ENCODE assay signal across 28 cellular contexts in genomic region chr2:239234826-239235175, GRCh38.
DNase-seq lines count a peak whose midpoint lies in the region; ATAC-seq, FAIRE-seq and TF ChIP-seq lines count a peak whose summit lies in the region.
"Had no signal": no experiment of that assay in that cellular context is flagged by ENCODE, and none has a peak within 500 bp of the region (broad histone marks: within the 10 kb centered on the region; RNA-seq: fewer than 3 reads in every experiment).

No MANE protein-coding gene starts in this region.

- no peak for TF ChIP-seq CTCF in D721Med (IDR thresholded peaks at IDR 0.05; ENCODE audit: insufficient read depth, missing control alignments)

- no peak for ATAC-seq in stimulated activated effector memory CD8-positive, alpha-beta T cell treated with anti-CD3 and anti-CD28 coated beads, Interleukin-12 subunit alpha, Interleukin-12 subunit beta, amount 100 ng/mL, for 72 hours
- no peak for ATAC-seq in stimulated activated memory B cell treated with anti-CD40 and anti-IgM and Interleukin-4, amounts not matched to agents 10 μg/mL and 1 μg/mL and 100 μg/mL, for 72 hours
- ATAC-seq: right cardiac atrium had no signal

- peak; percentile 13 for DNase-seq in activated CD8-positive, alpha-beta memory T cell treated with anti-CD3 and anti-CD28 coated beads, Interleukin-2, amount 50 U/mL, for 48 hours
- DNase-seq in activated CD8-positive, alpha-beta memory T cell treated with anti-CD3 and anti-CD28 coated beads, Interleukin-2, amount 50 U/mL, for 4 hours, result no peak
- DNase-seq in stimulated activated effector memory CD8-positive, alpha-beta T cell treated with anti-CD3 and anti-CD28 coated beads, Interleukin-12 subunit alpha, Interleukin-12 subunit beta, amount 100 ng/mL, for 72 hours (ENCODE audit: low spot score in 2 of 2), result no peak
- DNase-seq in D721Med (ENCODE audit: insufficient read length, low spot score) (no peak), frontal cortex (ENCODE audit: low spot score in 2 of 2) (no peak)
- DNase-seq: activated CD4-positive, CD25-positive, alpha-beta regulatory T cell treated with anti-CD3 and anti-CD28 coated beads, Interleukin-2, amount 50 U/mL, for 72 hours; activated T-cell treated with anti-CD3 and anti-CD28 coated beads, Interleukin-2, amount 50 U/mL, for 72 hours; COR-L47; DMS79; effector CD8-positive, alpha-beta T cell; GF-D8; Kasumi-1; kidney; MV-4-11; NCI-H146; NCI-H2107; NCI-H446; NCI-H774; nephron progenitor cell; stimulated activated CD4-positive, alpha-beta T cell treated with anti-CD3 and anti-CD28 coated beads, Interleukin-4, amount 100 ng/mL, for 24 hours had no signal

- no peaks in the 10 kb centered on the region for H3K9me3 Mint-ChIP-seq in dendritic cell treated with granulocyte-macrophage colony-stimulating factor and Interleukin-4, amounts not matched to agents 40 ng/mL and 50 ng/mL, for 4 days
- H3K9me3 Mint-ChIP-seq in stimulated activated effector memory CD8-positive, alpha-beta T cell treated with anti-CD3 and anti-CD28 coated beads, Interleukin-12 subunit alpha, Interleukin-12 subunit beta, amount 100 ng/mL, for 72 hours, result no peaks in the 10 kb centered on the region
- H3K9me3 Mint-ChIP-seq in stimulated activated memory B cell treated with anti-CD40 and anti-IgM and Interleukin-4, amounts not matched to agents 10 μg/mL and 1 μg/mL and 100 μg/mL, for 72 hours, result no peaks in the 10 kb centered on the region
- H3K9me3 Mint-ChIP-seq: activated T-cell treated with anti-CD3 and anti-CD28 coated beads, Interleukin-2, amount 50 U/mL, for 72 hours; nephron progenitor cell; T-helper 1 cell treated with Interleukin-12 subunit alpha and Interleukin-12 subunit beta and Interleukin-4 antibody, amounts not matched to agents 30 μg/mL and 1 μg/mL, for 36 hours had no signal

- peak overlapping the region; percentile 85 for H3K27ac Mint-ChIP-seq in dendritic cell treated with granulocyte-macrophage colony-stimulating factor and Interleukin-4, amounts not matched to agents 40 ng/mL and 50 ng/mL, for 4 days
- no peak overlapping the region for H3K27ac Mint-ChIP-seq in stimulated activated effector memory CD8-positive, alpha-beta T cell treated with anti-CD3 and anti-CD28 coated beads, Interleukin-12 subunit alpha, Interleukin-12 subunit beta, amount 100 ng/mL, for 72 hours
- no peak overlapping the region for H3K27ac Mint-ChIP-seq in stimulated activated memory B cell treated with anti-CD40 and anti-IgM and Interleukin-4, amounts not matched to agents 10 μg/mL and 1 μg/mL and 100 μg/mL, for 72 hours
- H3K27ac Mint-ChIP-seq: activated T-cell treated with anti-CD3 and anti-CD28 coated beads, Interleukin-2, amount 50 U/mL, for 72 hours; T-helper 1 cell treated with Interleukin-12 subunit alpha and Interleukin-12 subunit beta and Interleukin-4 antibody, amounts not matched to agents 30 μg/mL and 1 μg/mL, for 36 hours had no signal

- intact Hi-C loops in dendritic cell treated with granulocyte-macrophage colony-stimulating factor and Interleukin-4, amounts not matched to agents 40 ng/mL and 50 ng/mL, for 4 days (cut with micrococcal nuclease), result loop anchor here (5.0 kb wide), 1 partner anchor 32 kb away; no protein-coding TSS in a partner anchor

- no peak overlapping the region for H3K4me3 Mint-ChIP-seq in dendritic cell treated with granulocyte-macrophage colony-stimulating factor and Interleukin-4, amounts not matched to agents 40 ng/mL and 50 ng/mL, for 4 days
- H3K4me3 Mint-ChIP-seq in stimulated activated effector memory CD8-positive, alpha-beta T cell treated with anti-CD3 and anti-CD28 coated beads, Interleukin-12 subunit alpha, Interleukin-12 subunit beta, amount 100 ng/mL, for 72 hours, result peak overlapping the region; percentile 10
- no peak overlapping the region for H3K4me3 Mint-ChIP-seq in stimulated activated memory B cell treated with anti-CD40 and anti-IgM and Interleukin-4, amounts not matched to agents 10 μg/mL and 1 μg/mL and 100 μg/mL, for 72 hours
- H3K4me3 Mint-ChIP-seq: nephron progenitor cell; T-helper 1 cell treated with Interleukin-12 subunit alpha and Interleukin-12 subunit beta and Interleukin-4 antibody, amounts not matched to agents 30 μg/mL and 1 μg/mL, for 36 hours had no signal

- peaks cover 28% of the 10 kb centered on the region for H3K36me3 ChIP-seq in KOPT-K1 (ENCODE audit: insufficient read depth, low read length)
- H3K36me3 ChIP-seq: pancreas, thoracic aorta had no signal

- no peaks in the 10 kb centered on the region for H3K9me3 ChIP-seq in KOPT-K1 (ENCODE audit: insufficient read depth, low read length, poor library complexity, severe bottlenecking)
- H3K9me3 ChIP-seq: pancreas, thoracic aorta had no signal

- peak overlapping the region; percentile 26 for H3K27ac ChIP-seq in KOPT-K1 (ENCODE audit: low read depth, low read length, poor library complexity, severe bottlenecking)
- H3K27ac ChIP-seq: pancreas, thoracic aorta had no signal

- H3K27me3 Mint-ChIP-seq in dendritic cell treated with granulocyte-macrophage colony-stimulating factor and Interleukin-4, amounts not matched to agents 40 ng/mL and 50 ng/mL, for 4 days, result no peaks in the 10 kb centered on the region
- H3K27me3 Mint-ChIP-seq in stimulated activated memory B cell treated with anti-CD40 and anti-IgM and Interleukin-4, amounts not matched to agents 10 μg/mL and 1 μg/mL and 100 μg/mL, for 72 hours, result no peaks in the 10 kb centered on the region

- FAIRE-seq in D721Med (lab: Jason Lieb, UNC), result no peak
- FAIRE-seq in frontal cortex (lab: Jason Lieb, UNC), result no peak
- FAIRE-seq: kidney, pancreas, urothelium cell line had no signal

- peaks cover 17% of the 10 kb centered on the region for H3K36me3 Mint-ChIP-seq in dendritic cell treated with granulocyte-macrophage colony-stimulating factor and Interleukin-4, amounts not matched to agents 40 ng/mL and 50 ng/mL, for 4 days (ENCODE audit: low read depth)
- H3K36me3 Mint-ChIP-seq in stimulated activated effector memory CD8-positive, alpha-beta T cell treated with anti-CD3 and anti-CD28 coated beads, Interleukin-12 subunit alpha, Interleukin-12 subunit beta, amount 100 ng/mL, for 72 hours, result no peaks in the 10 kb centered on the region
- no peaks in the 10 kb centered on the region for H3K36me3 Mint-ChIP-seq in stimulated activated memory B cell treated with anti-CD40 and anti-IgM and Interleukin-4, amounts not matched to agents 10 μg/mL and 1 μg/mL and 100 μg/mL, for 72 hours

- H3K4me1 Mint-ChIP-seq in dendritic cell treated with granulocyte-macrophage colony-stimulating factor and Interleukin-4, amounts not matched to agents 40 ng/mL and 50 ng/mL, for 4 days (ENCODE audit: low read depth), result peaks cover 91% of the 10 kb centered on the region
- H3K4me1 Mint-ChIP-seq in stimulated activated effector memory CD8-positive, alpha-beta T cell treated with anti-CD3 and anti-CD28 coated beads, Interleukin-12 subunit alpha, Interleukin-12 subunit beta, amount 100 ng/mL, for 72 hours, result peaks cover 24% of the 10 kb centered on the region
- peaks cover 5% of the 10 kb centered on the region for H3K4me1 Mint-ChIP-seq in stimulated activated memory B cell treated with anti-CD40 and anti-IgM and Interleukin-4, amounts not matched to agents 10 μg/mL and 1 μg/mL and 100 μg/mL, for 72 hours
